8 cellular contexts compared by ENCODE assay signal in the genomic region with DNA sequence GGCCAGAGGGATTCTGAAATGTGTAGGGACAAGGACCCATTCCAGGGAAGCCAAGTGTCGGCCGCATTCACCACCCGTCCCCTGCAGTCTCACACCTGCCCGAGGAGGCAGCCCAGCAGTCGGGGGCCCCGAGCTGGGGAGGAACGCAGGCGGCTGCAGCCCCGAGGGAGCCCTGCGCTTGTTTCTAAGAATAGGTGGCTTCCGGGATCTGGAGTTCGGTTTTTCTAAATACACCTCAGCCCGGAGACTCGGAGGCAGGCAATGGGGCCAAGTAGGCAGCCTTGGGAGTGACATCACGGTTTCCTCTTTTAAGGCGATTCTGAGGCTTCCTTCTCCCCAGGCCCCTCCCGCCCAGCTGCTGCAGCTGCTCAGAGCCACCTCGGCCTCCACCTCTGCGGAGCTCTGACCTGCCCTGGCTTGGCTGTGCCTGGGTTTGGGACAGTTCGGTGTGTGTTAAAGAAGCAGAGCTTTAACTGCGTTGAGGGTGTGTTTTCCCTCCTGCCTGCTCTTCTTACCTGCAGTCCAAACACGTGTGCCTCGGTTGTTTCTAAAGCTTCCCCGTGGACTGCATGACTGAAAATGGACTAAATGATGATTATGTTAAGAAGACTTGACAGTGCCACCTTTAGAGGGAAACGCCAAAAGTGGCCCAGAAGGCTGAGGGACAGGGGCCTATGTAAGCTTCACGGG.
DNase-seq lines count a peak whose midpoint lies in the region; ATAC-seq, FAIRE-seq and TF ChIP-seq lines count a peak whose summit lies in the region.

No MANE protein-coding gene starts in this region.

- peak overlapping the region; percentile 92 for H3K27ac Mint-ChIP-seq in type B pancreatic cell

- peak overlapping the region; percentile 72 for H3K4me3 Mint-ChIP-seq in type B pancreatic cell

- no peaks in the 10 kb centered on the region for H3K9me3 ChIP-seq in kidney (ENCODE audit: control insufficient read depth in 1 of 2, low read length in 2 of 2)

- peaks cover 4 to 18% of the 10 kb centered on the region in 2 donors for H3K4me1 ChIP-seq in kidney (ENCODE audit: control insufficient read depth in 1 of 2, insufficient read depth in 1 of 2, low read depth in 1 of 2, low read length in 2 of 2)

- peaks cover 0 to 5% of the 10 kb centered on the region in 2 donors for H3K36me3 ChIP-seq in kidney (ENCODE audit: control insufficient read depth in 1 of 2, insufficient read depth in 2 of 2, low read length in 2 of 2)

- peaks cover 35% of the 10 kb centered on the region for H3K4me1 Mint-ChIP-seq in type B pancreatic cell (ENCODE audit: unreplicated experiment)

- TF ChIP-seq CTCF in kidney (IDR thresholded peaks at IDR 0.05; ENCODE audit: borderline replicate concordance, extremely low read depth, insufficient read depth) = no peak
- no peak for TF ChIP-seq CTCF in type B pancreatic cell (conservative IDR thresholded peaks at IDR 0.05)

- H3K27ac ChIP-seq in kidney (ENCODE audit: low read depth in 2 of 2, low read length in 2 of 2) = peak overlapping the region; percentile 26 to 56

- H3K27me3 Mint-ChIP-seq in type B pancreatic cell = no peaks in the 10 kb centered on the region

- H3K9ac ChIP-seq in kidney (ENCODE audit: low read length in 2 of 2) = peak overlapping the region in 1 of 2 donors; percentile 21

- DNase-seq in SK-N-DZ (ENCODE audit: low spot score) (peak; percentile 11), kidney (no peak), type B pancreatic cell (ENCODE audit: extremely low spot score, unreplicated experiment) (no peak), NCI-H2227 treated with DMSO at 0.1 percent for 48 hours (lab: John Stamatoyannopoulos, UW) (no peak), AG08396 (ENCODE audit: low spot score) (no peak), T1000 (lab: John Stamatoyannopoulos, UW) (no peak)

- FAIRE-seq in kidney (lab: Jason Lieb, UNC) = no peak

- ATAC-seq in GM18870 (IDR thresholded peaks at IDR 0.05; ENCODE audit: unreplicated experiment) (peak; percentile 87), HG02852 (IDR thresholded peaks at IDR 0.05; ENCODE audit: unreplicated experiment) (peak; percentile 93)

- peaks cover 6% of the 10 kb centered on the region for H3K9me3 Mint-ChIP-seq in type B pancreatic cell

- intact Hi-C loops in kidney (cut with DNase I) = no loop called here

- H3K4me3 ChIP-seq in kidney (ENCODE audit: low read length in 2 of 2) = no peak overlapping the region

- peaks cover 11% of the 10 kb centered on the region for H3K36me3 Mint-ChIP-seq in type B pancreatic cell
